1 cellular context compared by ENCODE assay signal in genomic region chr12:2102736-2103135, GRCh38. TPM values are rescaled to one million over a fixed set of nuclear protein-coding genes. Genes with fewer than 3 reads are reported as not detected.
"Had no signal": no experiment of that assay in that cellular context is flagged by ENCODE, and none has a peak within 500 bp of the region (broad histone marks: within the 10 kb centered on the region; RNA-seq: fewer than 3 reads in every experiment).

No MANE protein-coding gene starts in this region.

RNA-seq across cellular contexts. Expression of gene CACNA1C, which starts 49.9 kb away (rescaled TPM):
- total RNA-seq: PC-3 had no signal
